Comparison of ENCODE assay signal across 25 cellular contexts in the genomic region with DNA sequence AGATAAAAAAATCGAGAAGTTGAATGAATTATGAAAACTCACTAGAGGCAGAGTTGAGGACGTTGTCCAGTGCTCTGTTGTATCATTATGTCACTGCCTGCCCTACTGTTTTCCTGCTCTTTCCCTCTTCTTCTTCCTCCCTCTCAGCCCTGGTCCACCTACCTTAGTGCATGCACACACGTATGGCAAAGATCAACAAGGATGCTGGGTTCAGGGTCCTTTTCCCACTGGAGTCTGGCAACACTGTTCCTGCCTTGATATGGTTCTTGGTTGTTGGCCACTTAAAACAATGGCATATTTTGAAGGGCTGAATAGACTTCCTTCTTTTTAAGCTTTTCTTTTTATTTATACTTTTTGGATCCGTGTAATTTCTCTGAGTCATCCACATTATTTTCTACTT.
DNase-seq lines count a peak whose midpoint lies in the region; ATAC-seq, FAIRE-seq and TF ChIP-seq lines count a peak whose summit lies in the region.
"Had no signal": no experiment of that assay in that cellular context is flagged by ENCODE, and none has a peak within 500 bp of the region (broad histone marks: within the 10 kb centered on the region; RNA-seq: fewer than 3 reads in every experiment).

No MANE protein-coding gene starts in this region.

- DNase-seq in GM18507 (ENCODE audit: extremely low spot score, insufficient read length, low read depth): no peak
- no peak for DNase-seq in T-helper 17 cell
- no peak for DNase-seq in memory B cell (ENCODE audit: low spot score in 2 of 2)
- DNase-seq in stimulated activated naive B cell treated with anti-CD40 and anti-IgM and Interleukin-4, amounts not matched to agents 10 μg/mL and 1 μg/mL and 100 μg/mL, for 72 hours: no peak
- DNase-seq in GM13976 (ENCODE audit: low spot score): no peak
- DNase-seq in PC-9: no peak
- DNase-seq in testis: no peak
- DNase-seq: BE2C; Calu3; CD8-positive, alpha-beta memory T cell; GOT3; HFFc6; KG1; MG63; NCI-H2029; NCI-H446; NCI-H524 treated with DMSO at 0.1 percent for 48 hours; NCI-H774; NK-92 treated with Interleukin-12 subunit alpha and Interleukin-12 subunit beta, amount 100 ng/mL, for 24 hours; Right ventricle myocardium superior; RPMI8226 had no signal

- TF ChIP-seq POLR2A in testis (IDR thresholded peaks at IDR 0.05): no peak

- no peaks in the 10 kb centered on the region for H3K9me2 ChIP-seq in PC-9 (ENCODE audit: insufficient read depth)

- H3K9me3 ChIP-seq in T-helper 17 cell (ENCODE audit: control insufficient read depth, low read length, poor library complexity, severe bottlenecking): no peaks in the 10 kb centered on the region
- no peaks in the 10 kb centered on the region for H3K9me3 ChIP-seq in PC-9 (ENCODE audit: insufficient read depth, low read depth)
- H3K9me3 ChIP-seq in testis: no peaks in the 10 kb centered on the region
- H3K9me3 ChIP-seq: BE2C, HAP-1, MG63, SJSA1 had no signal

- BruUV-seq in PC-9 (replicated peaks; lab: Mats Ljungman, UMichigan): no TSS peak

- H3K4me1 Mint-ChIP-seq in T-helper 17 cell (peaks cover 60% of the 10 kb centered on the region), memory B cell (peaks cover 59% of the 10 kb centered on the region)
- peaks cover 57 to 90% of the 10 kb centered on the region in 2 donors for H3K4me1 Mint-ChIP-seq in stimulated activated naive B cell treated with anti-CD40 and anti-IgM and Interleukin-4, amounts not matched to agents 10 μg/mL and 1 μg/mL and 100 μg/mL, for 72 hours

- peak; percentile 57 for FAIRE-seq in GM18507 (lab: Jason Lieb, UNC)
- FAIRE-seq: HTR-8/SVneo had no signal

- H3K27ac Mint-ChIP-seq in T-helper 17 cell (no peak overlapping the region), memory B cell (peak overlapping the region; percentile 79)
- H3K27ac Mint-ChIP-seq in stimulated activated naive B cell treated with anti-CD40 and anti-IgM and Interleukin-4, amounts not matched to agents 10 μg/mL and 1 μg/mL and 100 μg/mL, for 72 hours: peak overlapping the region; percentile 70
- H3K27ac Mint-ChIP-seq: CD14-positive monocyte, HFFc6 had no signal

- CTCF ChIA-PET in PC-9 (lab: Charles Lee): no interaction called here

- H3K27me3 Mint-ChIP-seq in T-helper 17 cell (no peaks in the 10 kb centered on the region), memory B cell (no peaks in the 10 kb centered on the region)
- H3K27me3 Mint-ChIP-seq in stimulated activated naive B cell treated with anti-CD40 and anti-IgM and Interleukin-4, amounts not matched to agents 10 μg/mL and 1 μg/mL and 100 μg/mL, for 72 hours: no peaks in the 10 kb centered on the region

- WGBS in testis, 2 donors: 73 to 76% methylated on average over 4 of the region's 4 CpGs

- POLR2A ChIA-PET in PC-9 (lab: Charles Lee; ENCODE audit: unreplicated experiment): no interaction called here

- 0 out of 2 replicates have a peak, but pooled peaks cover 13% of the 10 kb centered on the region for H3K79me2 ChIP-seq in PC-9 (ENCODE audit: low read depth)

- no peak overlapping the region for H3K27ac ChIP-seq in PC-9
- H3K27ac ChIP-seq in testis: no peak overlapping the region
- H3K27ac ChIP-seq: SJSA1 had no signal

- H3K4me1 ChIP-seq in PC-9 (replicated peaks; ENCODE audit: insufficient read depth) (no peaks in the 10 kb centered on the region), testis (no peaks in the 10 kb centered on the region)

- peaks cover 3% of the 10 kb centered on the region for H4K20me1 ChIP-seq in PC-9 (ENCODE audit: insufficient read depth)

- no peak for TF ChIP-seq CTCF in GM13976 (IDR thresholded peaks at IDR 0.05; ENCODE audit: borderline replicate concordance, control extremely low read depth, extremely low read depth, insufficient read depth, missing control alignments)
- no peak for TF ChIP-seq CTCF in PC-9 (conservative IDR thresholded peaks at IDR 0.05)
- no peak for TF ChIP-seq CTCF in testis (IDR thresholded peaks at IDR 0.05)

- intact Hi-C loops in PC-9 (cut with micrococcal nuclease; ENCODE audit: unreplicated experiment) (no loop called here), testis (cut with DNase I; ENCODE audit: low total_unique reads) (no loop called here)

- no peaks in the 10 kb centered on the region for H3K9me3 Mint-ChIP-seq in memory B cell
- peaks cover 0 to 4% of the 10 kb centered on the region in 2 donors for H3K9me3 Mint-ChIP-seq in stimulated activated naive B cell treated with anti-CD40 and anti-IgM and Interleukin-4, amounts not matched to agents 10 μg/mL and 1 μg/mL and 100 μg/mL, for 72 hours
- H3K9me3 Mint-ChIP-seq: CD14-positive monocyte; CD8-positive, alpha-beta memory T cell; HFFc6 had no signal

- no peaks in the 10 kb centered on the region for H3F3A ChIP-seq in PC-9 (ENCODE audit: insufficient read depth, low read depth)

- in situ Hi-C loops in GM13976 (cut with MboI; ENCODE audit: low sequenced_read_pairs, unreplicated experiment): no loop called here

- H3K4me2 ChIP-seq in PC-9: no peak overlapping the region

- no peaks in the 10 kb centered on the region for H3K36me3 Mint-ChIP-seq in T-helper 17 cell (ENCODE audit: low read depth)
- H3K36me3 Mint-ChIP-seq in memory B cell: no peaks in the 10 kb centered on the region
- peaks cover 4 to 12% of the 10 kb centered on the region in 2 donors for H3K36me3 Mint-ChIP-seq in stimulated activated naive B cell treated with anti-CD40 and anti-IgM and Interleukin-4, amounts not matched to agents 10 μg/mL and 1 μg/mL and 100 μg/mL, for 72 hours
- H3K36me3 Mint-ChIP-seq: CD14-positive monocyte had no signal

- no peaks in the 10 kb centered on the region for H3K36me3 ChIP-seq in PC-9 (ENCODE audit: low read depth)
- H3K36me3 ChIP-seq in testis (ENCODE audit: low read depth, missing control alignments): no peaks in the 10 kb centered on the region
- H3K36me3 ChIP-seq: BE2C, HAP-1, MG63, SJSA1 had no signal

- no peak for ATAC-seq in T-helper 17 cell
- no peak for ATAC-seq in memory B cell (ENCODE audit: low read depth)
- ATAC-seq in stimulated activated naive B cell treated with anti-CD40 and anti-IgM and Interleukin-4, amounts not matched to agents 10 μg/mL and 1 μg/mL and 100 μg/mL, for 72 hours (replicated peaks): no peak

- H3K4me3 ChIP-seq in PC-9 (no peak overlapping the region), testis (no peak overlapping the region)
- H3K4me3 ChIP-seq: HAP-1, MG63, SJSA1 had no signal

- H3K4me3 Mint-ChIP-seq in T-helper 17 cell (peak overlapping the region; percentile 10), memory B cell (no peak overlapping the region)
- H3K4me3 Mint-ChIP-seq in stimulated activated naive B cell treated with anti-CD40 and anti-IgM and Interleukin-4, amounts not matched to agents 10 μg/mL and 1 μg/mL and 100 μg/mL, for 72 hours: no peak overlapping the region
- H3K4me3 Mint-ChIP-seq: CD14-positive monocyte; CD8-positive, alpha-beta memory T cell; HFFc6 had no signal

- H2AFZ ChIP-seq in PC-9: no peak overlapping the region

- H3K27me3 ChIP-seq in PC-9 (ENCODE audit: insufficient read depth, low read depth): no peaks in the 10 kb centered on the region
- H3K27me3 ChIP-seq in testis: no peaks in the 10 kb centered on the region
- H3K27me3 ChIP-seq: BE2C, MG63, SJSA1 had no signal
